In the genomic region with DNA sequence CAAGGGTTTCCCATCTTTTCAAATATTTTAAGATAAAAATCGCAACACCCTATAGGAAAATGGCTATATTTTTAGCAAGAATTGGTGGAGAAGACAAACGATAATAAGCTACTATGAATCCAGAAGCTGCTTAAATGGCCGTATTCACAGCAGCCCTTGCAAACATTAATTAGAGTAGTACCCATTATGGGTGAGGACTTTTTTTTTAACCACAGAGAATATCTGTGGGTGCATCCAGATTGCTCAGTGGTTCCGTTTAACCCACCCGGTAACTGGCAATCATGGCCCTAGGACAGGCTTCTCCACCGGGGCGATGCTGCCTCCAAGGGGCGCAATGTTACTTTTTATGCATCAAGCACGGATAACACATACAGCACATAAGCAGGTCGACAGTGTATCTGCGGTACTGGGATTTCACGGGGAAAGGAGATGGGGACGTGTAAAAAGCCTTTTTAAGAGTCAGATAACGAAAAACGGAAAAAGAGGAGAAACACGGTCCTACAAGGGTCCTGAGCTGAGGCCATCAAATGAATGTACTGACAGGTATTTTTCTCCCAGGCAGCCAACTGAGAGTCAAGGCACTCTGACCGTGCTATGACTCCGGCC, we compare ENCODE assay signal across 1 cellular context.
A peak's percentile ranks its signal among the peaks of the same experiment; 100 is the strongest.
TF ChIP-seq lines count a peak whose summit lies in the region.

No MANE protein-coding gene starts in this region.

TF ChIP-seq in K562, 482 proteins besides CTCF, POLR2A, EP300 and RAD21 (continued from another document):
- no peak for TF ChIP-seq ZBTB7A (IDR thresholded peaks at IDR 0.05; ENCODE audit: borderline replicate concordance, control insufficient read depth, low read depth, low read length)
- TF ChIP-seq ZNF408 (CRISPR knock-in tag; IDR thresholded peaks at IDR 0.05; ENCODE audit: low read depth): no peak
- no peak for TF ChIP-seq TOE1 (IDR thresholded peaks at IDR 0.05; ENCODE audit: borderline replicate concordance)
- no peak for TF ChIP-seq TOE1 (CRISPR knock-in tag; IDR thresholded peaks at IDR 0.05; ENCODE audit: borderline replicate concordance, low read depth)
- TF ChIP-seq, protein P1, sequence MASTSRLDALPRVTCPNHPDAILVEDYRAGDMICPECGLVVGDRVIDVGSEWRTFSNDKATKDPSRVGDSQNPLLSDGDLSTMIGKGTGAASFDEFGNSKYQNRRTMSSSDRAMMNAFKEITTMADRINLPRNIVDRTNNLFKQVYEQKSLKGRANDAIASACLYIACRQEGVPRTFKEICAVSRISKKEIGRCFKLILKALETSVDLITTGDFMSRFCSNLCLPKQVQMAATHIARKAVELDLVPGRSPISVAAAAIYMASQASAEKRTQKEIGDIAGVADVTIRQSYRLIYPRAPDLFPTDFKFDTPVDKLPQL (IDR thresholded peaks at IDR 0.05; ENCODE audit: extremely low read depth, insufficient read length): no peak
- peak; percentile 75 for TF ChIP-seq CBX8 (IDR thresholded peaks at IDR 0.05; ENCODE audit: borderline replicate concordance, extremely low read depth, low read depth, low read length, poor library complexity, severe bottlenecking)
- peak; percentile 18; the same call in 1 of the 2 replicates for TF ChIP-seq RNF2 (IDR thresholded peaks at IDR 0.05)
- TF ChIP-seq SMAD3 (CRISPR knock-in tag; conservative IDR thresholded peaks at IDR 0.05): no peak
- no peak for TF ChIP-seq ZFP36 (IDR thresholded peaks at IDR 0.05; ENCODE audit: low read depth, low read length, partially characterized antibody)
- TF ChIP-seq ATF7 (IDR thresholded peaks at IDR 0.05): no peak
